In genomic region chr9:101533334-101534187, GRCh38 we compare ENCODE assay signal across 1 cellular context.
TF ChIP-seq lines count a peak whose summit lies in the region.

Gene RNF20 (plus strand): TSS chr9:101533853. CDS start chr9:101535424, 1,571 bp downstream.

TF ChIP-seq in GM12878, 131 proteins besides CTCF, POLR2A, EP300 and RAD21 (continued from another document):
- TF ChIP-seq BCLAF1 (IDR thresholded peaks at IDR 0.05) (no peak), JUNB (IDR thresholded peaks at IDR 0.05) (no peak), MTA3 (IDR thresholded peaks at IDR 0.05; ENCODE audit: borderline replicate concordance, low read length) (no peak)
